ENCODE assay signal across 1 cellular context in the genomic region with DNA sequence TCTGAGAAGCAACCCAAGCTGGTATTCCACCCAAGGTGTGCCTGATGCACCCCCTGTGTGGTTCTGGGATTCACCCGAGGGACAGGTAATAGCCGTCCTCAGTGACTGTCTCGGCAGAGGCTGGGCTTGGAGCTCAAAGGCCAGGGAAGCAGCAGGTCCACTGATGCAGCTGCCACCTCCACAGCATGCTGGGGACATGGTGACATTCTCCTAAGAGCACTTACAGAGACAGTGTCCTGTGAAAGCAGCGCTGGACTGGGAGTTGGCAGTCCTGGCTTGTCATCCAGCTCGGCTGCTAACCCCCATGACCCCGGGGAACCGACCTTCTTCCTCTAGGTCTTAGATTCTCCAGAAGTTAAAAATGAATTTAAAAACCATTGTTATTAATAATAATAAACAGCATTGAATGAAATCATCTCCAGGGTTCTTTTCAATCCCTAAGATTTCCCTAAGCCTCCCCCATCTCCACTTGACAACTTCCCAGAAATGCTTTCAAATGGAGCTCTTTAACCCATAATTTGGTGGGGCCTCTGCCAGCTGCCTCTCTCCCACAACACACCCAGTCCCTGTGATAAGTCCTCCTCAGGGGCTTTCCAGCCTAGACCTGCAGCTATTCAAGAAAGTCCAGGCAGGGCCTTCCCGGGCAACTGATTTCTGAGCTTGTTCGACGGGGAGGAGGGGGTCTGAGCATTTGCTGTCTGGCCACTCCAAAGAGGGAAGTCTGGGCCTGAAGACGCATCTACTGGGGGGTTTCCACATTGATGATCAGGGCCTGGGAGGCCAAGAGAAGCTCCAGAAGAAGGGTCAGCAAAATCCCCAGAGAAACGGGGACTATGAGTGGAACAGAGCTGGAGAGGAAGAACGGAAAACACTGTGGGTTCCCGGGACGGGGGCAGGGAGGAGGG.
TF ChIP-seq lines count a peak whose summit lies in the region.

No MANE protein-coding gene starts in this region.

TF ChIP-seq in SK-N-SH treated with all-trans-retinoic acid at 6 μM for 48 hours, 23 proteins besides CTCF, POLR2A, EP300 and RAD21 (continued from another document):
- TF ChIP-seq, protein P1, sequence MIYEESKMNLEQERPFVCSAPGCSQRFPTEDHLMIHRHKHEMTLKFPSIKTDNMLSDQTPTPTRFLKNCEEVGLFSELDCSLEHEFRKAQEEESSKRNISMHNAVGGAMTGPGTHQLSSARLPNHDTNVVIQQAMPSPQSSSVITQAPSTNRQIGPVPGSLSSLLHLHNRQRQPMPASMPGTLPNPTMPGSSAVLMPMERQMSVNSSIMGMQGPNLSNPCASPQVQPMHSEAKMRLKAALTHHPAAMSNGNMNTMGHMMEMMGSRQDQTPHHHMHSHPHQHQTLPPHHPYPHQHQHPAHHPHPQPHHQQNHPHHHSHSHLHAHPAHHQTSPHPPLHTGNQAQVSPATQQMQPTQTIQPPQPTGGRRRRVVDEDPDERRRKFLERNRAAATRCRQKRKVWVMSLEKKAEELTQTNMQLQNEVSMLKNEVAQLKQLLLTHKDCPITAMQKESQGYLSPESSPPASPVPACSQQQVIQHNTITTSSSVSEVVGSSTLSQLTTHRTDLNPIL (CRISPR knock-in tag; IDR thresholded peaks at IDR 0.05; ENCODE audit: low read depth): no peak
- TF ChIP-seq, protein P2, sequence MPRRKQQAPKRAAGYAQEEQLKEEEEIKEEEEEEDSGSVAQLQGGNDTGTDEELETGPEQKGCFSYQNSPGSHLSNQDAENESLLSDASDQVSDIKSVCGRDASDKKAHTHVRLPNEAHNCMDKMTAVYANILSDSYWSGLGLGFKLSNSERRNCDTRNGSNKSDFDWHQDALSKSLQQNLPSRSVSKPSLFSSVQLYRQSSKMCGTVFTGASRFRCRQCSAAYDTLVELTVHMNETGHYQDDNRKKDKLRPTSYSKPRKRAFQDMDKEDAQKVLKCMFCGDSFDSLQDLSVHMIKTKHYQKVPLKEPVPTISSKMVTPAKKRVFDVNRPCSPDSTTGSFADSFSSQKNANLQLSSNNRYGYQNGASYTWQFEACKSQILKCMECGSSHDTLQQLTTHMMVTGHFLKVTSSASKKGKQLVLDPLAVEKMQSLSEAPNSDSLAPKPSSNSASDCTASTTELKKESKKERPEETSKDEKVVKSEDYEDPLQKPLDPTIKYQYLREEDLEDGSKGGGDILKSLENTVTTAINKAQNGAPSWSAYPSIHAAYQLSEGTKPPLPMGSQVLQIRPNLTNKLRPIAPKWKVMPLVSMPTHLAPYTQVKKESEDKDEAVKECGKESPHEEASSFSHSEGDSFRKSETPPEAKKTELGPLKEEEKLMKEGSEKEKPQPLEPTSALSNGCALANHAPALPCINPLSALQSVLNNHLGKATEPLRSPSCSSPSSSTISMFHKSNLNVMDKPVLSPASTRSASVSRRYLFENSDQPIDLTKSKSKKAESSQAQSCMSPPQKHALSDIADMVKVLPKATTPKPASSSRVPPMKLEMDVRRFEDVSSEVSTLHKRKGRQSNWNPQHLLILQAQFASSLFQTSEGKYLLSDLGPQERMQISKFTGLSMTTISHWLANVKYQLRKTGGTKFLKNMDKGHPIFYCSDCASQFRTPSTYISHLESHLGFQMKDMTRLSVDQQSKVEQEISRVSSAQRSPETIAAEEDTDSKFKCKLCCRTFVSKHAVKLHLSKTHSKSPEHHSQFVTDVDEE (CRISPR knock-in tag; IDR thresholded peaks at IDR 0.05): no peak
